In genomic region chr16:67268136-67268579, GRCh38 we compare ENCODE assay signal across 11 cellular contexts. TPM values are rescaled to one million over a fixed set of nuclear protein-coding genes. Genes with fewer than 3 reads are reported as not detected.
A peak's percentile ranks its signal among the peaks of the same experiment; 100 is the strongest.
DNase-seq lines count a peak whose midpoint lies in the region; ATAC-seq and TF ChIP-seq lines count a peak whose summit lies in the region.
"Had no signal": no experiment of that assay in that cellular context is flagged by ENCODE, and none has a peak within 500 bp of the region (broad histone marks: within the 10 kb centered on the region; RNA-seq: fewer than 3 reads in every experiment).

No MANE protein-coding gene starts in this region.

- no peaks in the 10 kb centered on the region for H3K4me1 ChIP-seq in uterus

- H3K27ac ChIP-seq in uterus: no peak overlapping the region

- peak; percentile 81 for DNase-seq in ELF-1 (ENCODE audit: low read depth, low spot score)
- DNase-seq in RKO (ENCODE audit: low spot score): peak; percentile 83
- DNase-seq in fibroblast of gingiva (ENCODE audit: low read depth): peak; percentile 88
- DNase-seq in omental fat pad (ENCODE audit: low spot score): peak; percentile 58
- no peak for DNase-seq in uterus
- no peak for DNase-seq in NOMO-1 (lab: John Stamatoyannopoulos, UW; ENCODE audit: unreplicated experiment in 2 of 2)
- DNase-seq in head of caudate nucleus: no peak
- DNase-seq: activated naive CD4-positive, alpha-beta T cell treated with Interleukin-2 at 50 U/mL for 16 hours; DND-41; NCI-H2081 treated with DMSO at 0.1 percent for 48 hours had no signal

- TF ChIP-seq CTCF in omental fat pad (IDR thresholded peaks at IDR 0.05): no peak
- no peak for TF ChIP-seq CTCF in uterus (IDR thresholded peaks at IDR 0.05)

- no peaks in the 10 kb centered on the region for H3K9me3 ChIP-seq in uterus

- intact Hi-C loops in uterus (cut with DNase I; ENCODE audit: low total_unique reads) (no loop called here), head of caudate nucleus (cut with DNase I) (no loop called here)

- no peaks in the 10 kb centered on the region for H3K36me3 ChIP-seq in uterus

- peak; percentile 90 for ATAC-seq in omental fat pad (ENCODE audit: low FRiP score)
- ATAC-seq in GM21619 (IDR thresholded peaks at IDR 0.05; ENCODE audit: unreplicated experiment): no peak

- H3K4me3 ChIP-seq in uterus: no peak overlapping the region

- H3K27me3 ChIP-seq in uterus: no peaks in the 10 kb centered on the region

- no peak for TF ChIP-seq POLR2A in uterus (IDR thresholded peaks at IDR 0.05)

RNA-seq across cellular contexts. Expression of gene PLEKHG4, which starts 11.2 kb away (rescaled TPM):
- 10 to 100 TPM in 3 of 4 donors, 1 to 10 TPM in 1; 5.8 to 19.9 (median 12.4) TPM for total RNA-seq in omental fat pad
- 10 to 100 TPM in 2 of 4 donors, 1 to 10 TPM in 2; 6.8 to 45.3 (median 17.1) TPM for total RNA-seq in uterus

RNA-seq across cellular contexts. Expression of gene SLC9A5, which starts 19.4 kb away (rescaled TPM):
- total RNA-seq in omental fat pad (1 to 10 TPM in 1 of 4 donors, under 1 TPM in 3; 0.37 to 1.2 (median 0.72) TPM), uterus (1 to 10 TPM in 2 of 4 donors, under 1 TPM in 1, not detected in 1; 0.55 to 1.9 (median 1.3) TPM)

RNA-seq across cellular contexts. Expression of gene FHOD1, which starts 20.9 kb away (rescaled TPM):
- total RNA-seq in omental fat pad: 10 to 100 TPM; 15.1 to 53.3 (median 32.5) TPM
- total RNA-seq in uterus: 10 to 100 TPM in 3 of 4 donors, 1 to 10 TPM in 1; 2.3 to 37.6 (median 11.8) TPM

RNA-seq across cellular contexts. Expression of gene TMEM208, which starts 41.2 kb away (rescaled TPM):
- total RNA-seq in omental fat pad (10 to 100 TPM; 33.0 to 45.4 (median 40.8) TPM), uterus (10 to 100 TPM; 10.2 to 57.9 (median 27.3) TPM)

RNA-seq across cellular contexts. Expression of gene KCTD19, which starts 58.4 kb away (rescaled TPM):
- total RNA-seq in omental fat pad (under 1 TPM in 2 of 4 donors, not detected in 2; 0.24 to 0.93 TPM), uterus (1 to 10 TPM in 1 of 4 donors, under 1 TPM in 2, not detected in 1; 0.51 to 1.0 (median 0.55) TPM)

Comparison
In these comparisons a context has a peak if more than half of its experiments do, and no peak if none do; other contexts are left out.
1. DNase-seq: peak in ELF-1 (single experiment), RKO (single experiment), fibroblast of gingiva (single experiment) and omental fat pad (single experiment); none in uterus (0 of 2), NOMO-1 (0 of 2) and head of caudate nucleus (0 of 42).